In genomic region chr16:1659071-1659470, GRCh38 we compare ENCODE assay signal across 23 cellular contexts.
"Had no signal": no experiment of that assay in that cellular context is flagged by ENCODE, and none has a peak within 500 bp of the region (broad histone marks: within the 10 kb centered on the region; RNA-seq: fewer than 3 reads in every experiment).

No MANE protein-coding gene starts in this region.

- ATAC-seq: effector memory CD8-positive, alpha-beta T cell; gastrocnemius medialis; heart left ventricle; left lobe of liver; natural killer cell treated with Interleukin-12 subunit alpha and Interleukin-12 subunit beta and Interleukin-15 and Interleukin-18, amount 100 ng/mL, for 72 hours; stimulated activated memory B cell treated with anti-CD40 and anti-IgM and Interleukin-4, amounts not matched to agents 10 μg/mL and 1 μg/mL and 100 μg/mL, for 72 hours; stimulated activated naive CD8-positive, alpha-beta T cell treated with anti-CD3 and anti-CD28 coated beads, Interleukin-15, Interleukin-2, amounts not matched to agents 100 U/mL and 50 U/mL, for 24 hours had no signal

- H3K27ac Mint-ChIP-seq: memory B cell; natural killer cell treated with Interleukin-12 subunit alpha and Interleukin-12 subunit beta and Interleukin-15 and Interleukin-18, amount 100 ng/mL, for 72 hours; progenitor cell of endocrine pancreas had no signal

- H3K9me3 ChIP-seq: colonic mucosa, gastrocnemius medialis, heart left ventricle, neutrophil, spleen, thoracic aorta, tibial nerve, upper lobe of left lung had no signal

- H3K4me1 Mint-ChIP-seq: memory B cell; neural crest cell; stimulated activated memory B cell treated with anti-CD40 and anti-IgM and Interleukin-4, amounts not matched to agents 10 μg/mL and 1 μg/mL and 100 μg/mL, for 72 hours had no signal

- H3K27ac ChIP-seq: colonic mucosa, gastrocnemius medialis, heart left ventricle, hepatocyte, neutrophil, parathyroid adenoma, skin epidermis, spleen, thoracic aorta, tibial nerve, upper lobe of left lung had no signal

- H3K27me3 Mint-ChIP-seq: effector memory CD8-positive, alpha-beta T cell; memory B cell; natural killer cell treated with Interleukin-12 subunit alpha and Interleukin-12 subunit beta and Interleukin-15 and Interleukin-18, amount 100 ng/mL, for 72 hours; progenitor cell of endocrine pancreas; stimulated activated memory B cell treated with anti-CD40 and anti-IgM and Interleukin-4, amounts not matched to agents 10 μg/mL and 1 μg/mL and 100 μg/mL, for 72 hours had no signal

- H2AFZ ChIP-seq: hepatocyte, parathyroid adenoma had no signal

- H3K9ac ChIP-seq: parathyroid adenoma had no signal

- H3K4me1 ChIP-seq: colonic mucosa, gastrocnemius medialis, parathyroid adenoma, tibial nerve, upper lobe of left lung had no signal

- H3K79me2 ChIP-seq: hepatocyte, parathyroid adenoma had no signal

- H3K27me3 ChIP-seq: colonic mucosa, gastrocnemius medialis, heart left ventricle, hepatocyte, neutrophil, spleen, tibial nerve, upper lobe of left lung had no signal

- H3K4me3 Mint-ChIP-seq: effector memory CD8-positive, alpha-beta T cell; memory B cell; natural killer cell treated with Interleukin-12 subunit alpha and Interleukin-12 subunit beta and Interleukin-15 and Interleukin-18, amount 100 ng/mL, for 72 hours; neural crest cell; stimulated activated memory B cell treated with anti-CD40 and anti-IgM and Interleukin-4, amounts not matched to agents 10 μg/mL and 1 μg/mL and 100 μg/mL, for 72 hours had no signal

- DNase-seq: colonic mucosa; effector memory CD8-positive, alpha-beta T cell; gastrocnemius medialis; kidney; right cardiac atrium; spleen; stimulated activated CD4-positive, alpha-beta T cell treated with anti-CD3 and anti-CD28 coated beads, Interleukin-4, amount 100 ng/mL, for 4 hours; stimulated activated naive CD8-positive, alpha-beta T cell treated with anti-CD3 and anti-CD28 coated beads, Interleukin-15, Interleukin-2, amounts not matched to agents 100 U/mL and 50 U/mL, for 24 hours; upper lobe of left lung had no signal

- H3K9me3 Mint-ChIP-seq: effector memory CD8-positive, alpha-beta T cell; memory B cell; natural killer cell treated with Interleukin-12 subunit alpha and Interleukin-12 subunit beta and Interleukin-15 and Interleukin-18, amount 100 ng/mL, for 72 hours; neural crest cell; stimulated activated memory B cell treated with anti-CD40 and anti-IgM and Interleukin-4, amounts not matched to agents 10 μg/mL and 1 μg/mL and 100 μg/mL, for 72 hours had no signal

- H3K4me2 ChIP-seq: hepatocyte had no signal

- H3K4me3 ChIP-seq: colonic mucosa, gastrocnemius medialis, heart left ventricle, hepatocyte, lung, skin epidermis, spleen, thoracic aorta, tibial nerve, upper lobe of left lung had no signal
